Comparison of ENCODE assay signal across 30 cellular contexts in the genomic region with DNA sequence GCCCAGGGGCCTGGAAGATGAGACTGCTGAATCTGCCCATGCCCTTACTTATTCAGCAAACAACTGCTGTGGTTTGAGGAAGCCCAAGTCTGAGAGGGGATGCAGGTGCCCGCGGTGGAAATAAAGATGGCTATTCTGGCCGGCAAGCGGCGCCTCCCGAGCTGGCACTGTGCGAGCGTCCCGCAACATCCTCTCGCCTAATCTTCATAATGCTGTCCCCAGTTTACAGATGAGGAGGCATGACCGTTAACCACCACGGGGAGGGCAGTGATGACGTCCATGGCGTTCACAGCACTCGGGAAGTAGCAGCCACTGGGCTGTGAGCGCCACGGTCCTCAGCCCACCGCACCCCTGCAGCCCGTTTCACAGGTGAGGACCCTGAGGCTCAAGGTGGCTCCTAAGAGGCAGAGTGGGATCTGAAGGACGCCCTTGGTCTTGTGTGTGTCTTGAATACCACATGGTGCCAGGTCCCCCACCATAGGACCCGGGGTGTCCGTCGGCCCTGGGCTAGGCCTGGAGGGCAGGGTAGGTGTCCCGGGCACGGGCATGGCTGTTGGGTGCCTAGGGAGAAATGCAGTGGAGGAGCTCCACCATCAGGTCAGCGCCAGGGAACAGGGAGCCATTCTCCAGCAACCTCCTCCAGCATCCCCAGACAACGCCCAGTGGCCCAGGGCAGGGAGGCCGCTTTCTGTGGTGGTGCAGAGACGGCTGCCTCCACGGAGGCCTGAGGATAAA. TPM values are rescaled to one million over a fixed set of nuclear protein-coding genes. Genes with fewer than 3 reads are reported as not detected.
"Had no signal": no experiment of that assay in that cellular context is flagged by ENCODE, and none has a peak within 500 bp of the region (broad histone marks: within the 10 kb centered on the region; RNA-seq: fewer than 3 reads in every experiment).

No MANE protein-coding gene starts in this region.

- H3K4me2 ChIP-seq: smooth muscle cell had no signal

- H3K27me3 Mint-ChIP-seq: effector memory CD8-positive, alpha-beta T cell; naive thymus-derived CD8-positive, alpha-beta T cell had no signal

- DNase-seq: colonic mucosa; effector memory CD8-positive, alpha-beta T cell; erythroblast; esophagus squamous epithelium; foreskin melanocyte; glutamatergic neuron; hippocampal formation; kidney glomerular epithelial cell; left ventricle myocardium superior; lower lobe of right lung; naive thymus-derived CD8-positive, alpha-beta T cell; nephron progenitor cell; occipital lobe; ovary; stimulated activated CD4-positive, alpha-beta T cell treated with anti-CD3 and anti-CD28 coated beads, Interleukin-12 subunit alpha, Interleukin-12 subunit beta, amount 100 ng/mL, for 4 hours; stimulated activated CD4-positive, alpha-beta T cell treated with anti-CD3 and anti-CD28 coated beads, Interleukin-1b, Interleukin-23, amount 100 ng/mL, for 48 hours; stimulated activated CD4-positive, alpha-beta T cell treated with anti-CD3 and anti-CD28 coated beads, Interleukin-4, amount 100 ng/mL, for 1 hour; stimulated activated CD8-positive, alpha-beta memory T cell treated with anti-CD3 and anti-CD28 coated beads, Interleukin-4, amount 100 ng/mL, for 48 hours; stimulated activated naive CD4-positive, alpha-beta T cell; substantia nigra; testis; tibial artery had no signal

- H3K27me3 ChIP-seq: colonic mucosa, esophagus squamous epithelium, heart right ventricle, ovary, testis, tibial artery, upper lobe of left lung had no signal

- H3K4me3 ChIP-seq: colonic mucosa, esophagus squamous epithelium, heart right ventricle, lower lobe of right lung, ovary, psoas muscle, smooth muscle cell, testis, tibial artery, upper lobe of left lung had no signal

- H3K27ac Mint-ChIP-seq: effector memory CD8-positive, alpha-beta T cell; naive thymus-derived CD8-positive, alpha-beta T cell; nephron progenitor cell had no signal

- H3K36me3 ChIP-seq: colonic mucosa, ovary had no signal

- H3K27ac ChIP-seq: colonic mucosa, esophagus squamous epithelium, heart right ventricle, lower lobe of right lung, ovary, psoas muscle, testis, tibial artery, upper lobe of left lung had no signal

- ATAC-seq: effector memory CD8-positive, alpha-beta T cell; left ventricle myocardium superior; lower lobe of right lung; naive thymus-derived CD8-positive, alpha-beta T cell; psoas muscle; sciatic nerve had no signal

- H3K9me3 ChIP-seq: colonic mucosa, esophagus squamous epithelium, heart right ventricle, lower lobe of right lung, ovary, psoas muscle, testis, tibial artery, upper lobe of left lung had no signal

- H3K9me3 Mint-ChIP-seq: effector memory CD8-positive, alpha-beta T cell; naive thymus-derived CD8-positive, alpha-beta T cell; nephron progenitor cell had no signal

- H3K4me1 Mint-ChIP-seq: nephron progenitor cell had no signal

- H3K4me3 Mint-ChIP-seq: effector memory CD8-positive, alpha-beta T cell; naive thymus-derived CD8-positive, alpha-beta T cell; nephron progenitor cell had no signal

- H3K4me1 ChIP-seq: psoas muscle had no signal

RNA-seq across cellular contexts. Expression of a gene that starts 20.2 kb away (rescaled TPM):
- total RNA-seq: dermis microvascular lymphatic vessel endothelial cell; heart right ventricle; left ventricle myocardium superior; myocyte; naive thymus-derived CD8-positive, alpha-beta T cell; renal cortical epithelial cell; sciatic nerve; smooth muscle cell had no signal
- polyA plus RNA-seq: smooth muscle cell had no signal
